In the genomic region with DNA sequence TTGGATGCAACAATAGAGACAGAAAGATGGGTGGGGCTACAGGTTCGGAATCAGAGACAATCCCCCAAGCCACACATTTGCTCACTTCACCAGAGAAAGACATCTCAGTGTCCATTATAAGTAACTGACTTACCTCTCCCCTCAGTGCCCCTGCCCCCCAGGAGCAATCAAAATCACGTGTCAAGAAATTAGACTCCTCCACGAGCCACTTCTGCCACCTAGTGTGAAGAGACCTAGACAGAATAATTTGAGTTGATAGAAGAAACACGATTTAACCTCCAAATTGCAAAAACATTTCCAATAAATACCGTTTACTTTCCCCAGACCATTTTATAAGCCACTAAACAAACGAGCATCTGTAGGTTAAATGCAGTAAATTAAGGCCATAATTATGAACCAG, we compare ENCODE assay signal across 19 cellular contexts.
DNase-seq lines count a peak whose midpoint lies in the region; ATAC-seq and TF ChIP-seq lines count a peak whose summit lies in the region.
"Had no signal": no experiment of that assay in that cellular context is flagged by ENCODE, and none has a peak within 500 bp of the region (broad histone marks: within the 10 kb centered on the region; RNA-seq: fewer than 3 reads in every experiment).

No MANE protein-coding gene starts in this region.

- H3K79me2 ChIP-seq in SK-N-SH (ENCODE audit: insufficient read depth): no peaks in the 10 kb centered on the region
- no peaks in the 10 kb centered on the region for H3K79me2 ChIP-seq in hepatocyte
- H3K79me2 ChIP-seq: parathyroid adenoma had no signal

- H3K4me2 ChIP-seq in SK-N-SH: no peak overlapping the region
- no peak overlapping the region for H3K4me2 ChIP-seq in hepatocyte

- H3K36me3 ChIP-seq in SK-N-SH (replicated peaks in 1 of 2; ENCODE audit: control insufficient read depth in 1 of 2, insufficient read depth in 2 of 2, low read length in 1 of 2): no peaks in the 10 kb centered on the region
- no peaks in the 10 kb centered on the region for H3K36me3 ChIP-seq in hepatocyte (replicated peaks; ENCODE audit: insufficient read depth, low read depth)
- H3K36me3 ChIP-seq: adrenal gland, WERI-Rb-1 had no signal

- TF ChIP-seq CTCF in SK-N-SH (IDR thresholded peaks at IDR 0.05): peak; percentile 47
- TF ChIP-seq CTCF in hepatocyte (IDR thresholded peaks at IDR 0.05; ENCODE audit: poor library complexity): peak; percentile 8

- no peak overlapping the region for H3K9ac ChIP-seq in SK-N-SH
- H3K9ac ChIP-seq: parathyroid adenoma had no signal

- 57% methylated on average over 6 of the region's 6 CpGs for WGBS in SK-N-SH (ENCODE audit: low lambda C conversion rate)
- 51% methylated on average over 6 of the region's 6 CpGs for WGBS in hepatocyte (ENCODE audit: low lambda C conversion rate, missing lambda C conversion rate)

- no peak for TF ChIP-seq EP300 in SK-N-SH (IDR thresholded peaks at IDR 0.05; ENCODE audit: borderline replicate concordance in 1 of 2, low read depth in 1 of 2, low read length in 1 of 2)

- no peaks in the 10 kb centered on the region for H3F3A ChIP-seq in SK-N-SH (replicated peaks; ENCODE audit: insufficient read depth)

- H3K9me3 ChIP-seq in SK-N-SH (no peaks in the 10 kb centered on the region), hepatocyte (ENCODE audit: low read depth) (no peaks in the 10 kb centered on the region)
- H3K9me3 ChIP-seq: adrenal gland had no signal

- CTCF ChIA-PET in SK-N-SH (lab: Yijun Ruan, JAX): interaction anchor here (0.6 to 2.0 kb wide), 6 partner anchors 9 to 1469 kb away, joined by 3 to 6 read pairs (median 3); a partner anchor contains a TSS

- H4K20me1 ChIP-seq in SK-N-SH (ENCODE audit: insufficient read depth): no peaks in the 10 kb centered on the region
- H4K20me1 ChIP-seq in hepatocyte (ENCODE audit: insufficient read depth, poor library complexity, severe bottlenecking): no peaks in the 10 kb centered on the region

- TF ChIP-seq RAD21 in SK-N-SH (IDR thresholded peaks at IDR 0.05; ENCODE audit: low read length): peak; percentile 65

- H3K4me1 ChIP-seq in SK-N-SH (ENCODE audit: control insufficient read depth in 1 of 2, insufficient read depth in 2 of 2, low read depth in 1 of 2, low read length in 1 of 2) (peaks cover 0 to 2% of the 10 kb centered on the region in 2 experiments; a peak in 1 of 4 replicates), hepatocyte (ENCODE audit: insufficient read depth) (no peaks in the 10 kb centered on the region)
- H3K4me1 ChIP-seq: adrenal gland, parathyroid adenoma had no signal

- POLR2A ChIA-PET in SK-N-SH (lab: Yijun Ruan, JAX): no interaction called here

- H3K4me3 ChIP-seq in SK-N-SH (ENCODE audit: low read depth in 2 of 2, low read length in 1 of 2) (no peak overlapping the region), hepatocyte (no peak overlapping the region)
- H3K4me3 ChIP-seq: adrenal gland had no signal

- H3K27ac ChIP-seq in SK-N-SH (ENCODE audit: low read depth in 2 of 2, low read length in 1 of 2): peak overlapping the region in 1 of 2 experiments; percentile 43; a peak in 1 of 4 replicates
- no peak overlapping the region for H3K27ac ChIP-seq in hepatocyte
- H3K27ac ChIP-seq: adrenal gland, parathyroid adenoma, WERI-Rb-1 had no signal

- ATAC-seq in GM21367 (IDR thresholded peaks at IDR 0.05; ENCODE audit: unreplicated experiment): no peak
- no peak for ATAC-seq in HG03565 (IDR thresholded peaks at IDR 0.05; ENCODE audit: unreplicated experiment)
- ATAC-seq: activated CD8-positive, alpha-beta T cell treated with anti-CD3 and anti-CD28 coated beads, Interleukin-2, amount 10 ng/mL, durations not matched to agents 7 days and 5 days; left colon; stimulated activated effector memory CD8-positive, alpha-beta T cell treated with anti-CD3 and anti-CD28 coated beads, Interleukin-12 subunit alpha, Interleukin-12 subunit beta, amount 100 ng/mL, for 72 hours had no signal

- no peaks in the 10 kb centered on the region for H3K9me2 ChIP-seq in SK-N-SH
- H3K9me2 ChIP-seq in hepatocyte (replicated peaks; ENCODE audit: insufficient read depth): no peaks in the 10 kb centered on the region

- DNase-seq in NCI-H82 (lab: John Stamatoyannopoulos, UW) (peak; percentile 38), NCI-H82 treated with DMSO at 0.1 percent for 48 hours (lab: John Stamatoyannopoulos, UW; ENCODE audit: unreplicated experiment) (no peak), HT-29 (ENCODE audit: low spot score) (peak; percentile 47), SK-N-SH (no peak), hepatocyte (ENCODE audit: low spot score) (no peak), HuH-7.5 (ENCODE audit: low spot score) (no peak)
- DNase-seq: activated CD8-positive, alpha-beta T cell treated with anti-CD3 and anti-CD28 coated beads, Interleukin-2, amount 10 ng/mL, durations not matched to agents 7 days and 5 days; adrenal gland; HFFc6; KG1; left colon; NCI-H2029 treated with DMSO at 0.1 percent for 48 hours; SW 1271; trophoblast cell; WERI-Rb-1 had no signal

- H3K27me3 ChIP-seq in SK-N-SH (ENCODE audit: insufficient read depth) (no peaks in the 10 kb centered on the region), hepatocyte (no peaks in the 10 kb centered on the region)
- H3K27me3 ChIP-seq: adrenal gland had no signal

- H2AFZ ChIP-seq in SK-N-SH (ENCODE audit: low read depth): no peak overlapping the region
- no peak overlapping the region for H2AFZ ChIP-seq in hepatocyte
- H2AFZ ChIP-seq: parathyroid adenoma had no signal

TF ChIP-seq in SK-N-SH, 30 proteins besides CTCF, POLR2A, EP300 and RAD21:
- no peak for TF ChIP-seq GATA2 (CRISPR knock-in tag; IDR thresholded peaks at IDR 0.05)
- TF ChIP-seq, protein P1, sequence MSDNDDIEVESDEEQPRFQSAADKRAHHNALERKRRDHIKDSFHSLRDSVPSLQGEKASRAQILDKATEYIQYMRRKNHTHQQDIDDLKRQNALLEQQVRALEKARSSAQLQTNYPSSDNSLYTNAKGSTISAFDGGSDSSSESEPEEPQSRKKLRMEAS (IDR thresholded peaks at IDR 0.05; ENCODE audit: low read depth): no peak
- TF ChIP-seq RFX5 (IDR thresholded peaks at IDR 0.05; ENCODE audit: low read length): no peak
- TF ChIP-seq, protein P2, sequence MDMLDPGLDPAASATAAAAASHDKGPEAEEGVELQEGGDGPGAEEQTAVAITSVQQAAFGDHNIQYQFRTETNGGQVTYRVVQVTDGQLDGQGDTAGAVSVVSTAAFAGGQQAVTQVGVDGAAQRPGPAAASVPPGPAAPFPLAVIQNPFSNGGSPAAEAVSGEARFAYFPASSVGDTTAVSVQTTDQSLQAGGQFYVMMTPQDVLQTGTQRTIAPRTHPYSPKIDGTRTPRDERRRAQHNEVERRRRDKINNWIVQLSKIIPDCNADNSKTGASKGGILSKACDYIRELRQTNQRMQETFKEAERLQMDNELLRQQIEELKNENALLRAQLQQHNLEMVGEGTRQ (IDR thresholded peaks at IDR 0.05; ENCODE audit: borderline replicate concordance, low read depth, low read length): no peak
- no peak for TF ChIP-seq CHD2 (IDR thresholded peaks at IDR 0.05; ENCODE audit: low read length, partially characterized antibody)
- TF ChIP-seq SMC3 (IDR thresholded peaks at IDR 0.05; ENCODE audit: low read depth, low read length): peak; percentile 24
- no peak for TF ChIP-seq TEAD4 (IDR thresholded peaks at IDR 0.05; ENCODE audit: borderline replicate concordance, insufficient read depth)
- no peak for TF ChIP-seq FOXJ3 (CRISPR knock-in tag; IDR thresholded peaks at IDR 0.05)
TF ChIP-seq in SK-N-SH: peak in this region for 1.

Comparison
In these comparisons a context has a peak if more than half of its experiments do, and no peak if none do; other contexts are left out.
1. DNase-seq: peak in NCI-H82 (single experiment) and HT-29 (single experiment); none in NCI-H82 treated with DMSO at 0.1 percent for 48 hours (single experiment), SK-N-SH (single experiment), hepatocyte (single experiment) and HuH-7.5 (single experiment).